In genomic region chr12:11639463-11639862, GRCh38 we compare ENCODE assay signal across 36 cellular contexts.
"Had no signal": no experiment of that assay in that cellular context is flagged by ENCODE, and none has a peak within 500 bp of the region (broad histone marks: within the 10 kb centered on the region; RNA-seq: fewer than 3 reads in every experiment).

No MANE protein-coding gene starts in this region.

- H3K9me3 Mint-ChIP-seq: activated naive CD4-positive, alpha-beta T cell treated with anti-CD3 and anti-CD28 coated beads, Interleukin-2, amount 50 U/mL, for 24 hours; central memory CD8-positive, alpha-beta T cell had no signal

- H3K36me3 Mint-ChIP-seq: activated naive CD4-positive, alpha-beta T cell treated with anti-CD3 and anti-CD28 coated beads, Interleukin-2, amount 10 ng/mL, durations not matched to agents 7 days and 5 days; activated naive CD4-positive, alpha-beta T cell treated with anti-CD3 and anti-CD28 coated beads, Interleukin-2, amount 50 U/mL, for 24 hours; activated naive CD8-positive, alpha-beta T cell; brain had no signal

- ATAC-seq: activated CD4-positive, alpha-beta T cell treated with anti-CD3 and anti-CD28 coated beads for 36 hours; activated CD4-positive, CD25-positive, alpha-beta regulatory T cell treated with anti-CD3 and anti-CD28 coated beads, Interleukin-2, amount 50 U/mL, for 24 hours; activated CD8-positive, alpha-beta memory T cell treated with anti-CD3 and anti-CD28 coated beads, Interleukin-2, amount 10 ng/mL, durations not matched to agents 7 days and 5 days; activated CD8-positive, alpha-beta T cell treated with anti-CD3 and anti-CD28 coated beads, Interleukin-2, amount 10 ng/mL, durations not matched to agents 7 days and 5 days; activated naive CD8-positive, alpha-beta T cell treated with anti-CD3 and anti-CD28 coated beads, Interleukin-2, amount 50 U/mL, for 24 hours; T-cell; T-helper 17 cell had no signal

- H3K9me3 ChIP-seq: ascending aorta had no signal

- H3K27ac ChIP-seq: ascending aorta, cardiac muscle cell, VCaP had no signal

- FAIRE-seq: bronchial epithelial cell, TTC549 had no signal

- H3K4me3 ChIP-seq: ascending aorta, cardiac muscle cell had no signal

- H3K27me3 Mint-ChIP-seq: activated CD4-positive, alpha-beta memory T cell treated with anti-CD3 and anti-CD28 coated beads, Interleukin-2, amount 10 ng/mL, durations not matched to agents 7 days and 5 days; activated CD4-positive, alpha-beta T cell treated with anti-CD3 and anti-CD28 coated beads for 36 hours; activated CD8-positive, alpha-beta memory T cell treated with anti-CD3 and anti-CD28 coated beads, Interleukin-2, amount 10 ng/mL, durations not matched to agents 7 days and 5 days; activated naive CD4-positive, alpha-beta T cell treated with anti-CD3 and anti-CD28 coated beads, Interleukin-2, amount 10 ng/mL, durations not matched to agents 7 days and 5 days; activated naive CD4-positive, alpha-beta T cell treated with anti-CD3 and anti-CD28 coated beads, Interleukin-2, amount 50 U/mL, for 24 hours; activated naive CD8-positive, alpha-beta T cell; activated naive CD8-positive, alpha-beta T cell treated with anti-CD3 and anti-CD28 coated beads, Interleukin-2, amount 10 ng/mL, durations not matched to agents 7 days and 5 days; activated naive CD8-positive, alpha-beta T cell treated with anti-CD3 and anti-CD28 coated beads, Interleukin-2, amount 50 U/mL, for 24 hours; activated T-cell treated with anti-CD3 and anti-CD28 coated beads, Interleukin-2, amount 50 U/mL, for 24 hours; central memory CD8-positive, alpha-beta T cell; T-cell; T-helper 17 cell had no signal

- H3K4me1 Mint-ChIP-seq: activated CD4-positive, alpha-beta memory T cell treated with anti-CD3 and anti-CD28 coated beads, Interleukin-2, amount 10 ng/mL, durations not matched to agents 7 days and 5 days; activated CD4-positive, alpha-beta T cell treated with anti-CD3 and anti-CD28 coated beads, Interleukin-2, amount 10 ng/mL, durations not matched to agents 7 days and 5 days; activated CD8-positive, alpha-beta memory T cell treated with anti-CD3 and anti-CD28 coated beads, Interleukin-2, amount 10 ng/mL, durations not matched to agents 7 days and 5 days; activated naive CD4-positive, alpha-beta T cell treated with anti-CD3 and anti-CD28 coated beads, Interleukin-2, amount 10 ng/mL, durations not matched to agents 7 days and 5 days; activated naive CD8-positive, alpha-beta T cell treated with anti-CD3 and anti-CD28 coated beads, Interleukin-2, amount 10 ng/mL, durations not matched to agents 7 days and 5 days; brain; central memory CD8-positive, alpha-beta T cell; T-cell; T-helper 17 cell had no signal

- DNase-seq: activated CD4-positive, alpha-beta memory T cell treated with anti-CD3 and anti-CD28 coated beads, Interleukin-2, amount 10 ng/mL, durations not matched to agents 7 days and 5 days; activated CD4-positive, alpha-beta T cell treated with anti-CD3 and anti-CD28 coated beads for 1 hour; activated CD4-positive, alpha-beta T cell treated with anti-CD3 and anti-CD28 coated beads for 36 hours; activated CD4-positive, alpha-beta T cell treated with anti-CD3 and anti-CD28 coated beads for 48 hours; activated CD4-positive, alpha-beta T cell treated with anti-CD3 and anti-CD28 coated beads, Interleukin-2, amount 10 ng/mL, durations not matched to agents 7 days and 5 days; activated CD4-positive, alpha-beta T cell treated with anti-CD3 and anti-CD28 coated beads, Interleukin-2, amount 50 U/mL, for 48 hours; activated CD4-positive, CD25-positive, alpha-beta regulatory T cell; activated CD8-positive, alpha-beta memory T cell treated with anti-CD3 and anti-CD28 coated beads for 24 hours; activated CD8-positive, alpha-beta memory T cell treated with anti-CD3 and anti-CD28 coated beads, Interleukin-2, amount 10 ng/mL, durations not matched to agents 7 days and 5 days; activated CD8-positive, alpha-beta memory T cell treated with anti-CD3 and anti-CD28 coated beads, Interleukin-2, amount 50 U/mL, for 48 hours; activated CD8-positive, alpha-beta T cell treated with anti-CD3 and anti-CD28 coated beads, Interleukin-2, amount 10 ng/mL, durations not matched to agents 7 days and 5 days; activated effector memory CD4-positive, alpha-beta T cell treated with Interleukin-2 at 50 U/mL for 16 hours; activated gamma-delta T cell; activated naive CD4-positive, alpha-beta T cell treated with anti-CD3 and anti-CD28 coated beads, Interleukin-2, amount 10 ng/mL, durations not matched to agents 7 days and 5 days; activated naive CD4-positive, alpha-beta T cell treated with Interleukin-2 at 50 U/mL for 16 hours; activated naive CD8-positive, alpha-beta T cell treated with anti-CD3 and anti-CD28 coated beads, Interleukin-2, amount 10 ng/mL, durations not matched to agents 7 days and 5 days; activated naive CD8-positive, alpha-beta T cell treated with anti-CD3 and anti-CD28 coated beads, Interleukin-2, amount 50 U/mL, for 24 hours; activated T-cell treated with anti-CD3 and anti-CD28 coated beads, Interleukin-2, amount 50 U/mL, for 24 hours; activated T-cell treated with anti-CD3 and anti-CD28 coated beads, Interleukin-2, amount 50 U/mL, for 48 hours; amygdala; anterior cingulate cortex; caudate nucleus; cerebellar nuclear complex; T-cell; T-helper 17 cell had no signal

- H3K4me3 Mint-ChIP-seq: activated CD4-positive, alpha-beta memory T cell treated with anti-CD3 and anti-CD28 coated beads, Interleukin-2, amount 10 ng/mL, durations not matched to agents 7 days and 5 days; activated CD4-positive, alpha-beta T cell treated with anti-CD3 and anti-CD28 coated beads for 36 hours; activated CD4-positive, alpha-beta T cell treated with anti-CD3 and anti-CD28 coated beads, Interleukin-2, amount 10 ng/mL, durations not matched to agents 7 days and 5 days; activated CD8-positive, alpha-beta memory T cell treated with anti-CD3 and anti-CD28 coated beads, Interleukin-2, amount 10 ng/mL, durations not matched to agents 7 days and 5 days; activated CD8-positive, alpha-beta T cell treated with anti-CD3 and anti-CD28 coated beads, Interleukin-2, amount 10 ng/mL, durations not matched to agents 7 days and 5 days; activated naive CD4-positive, alpha-beta T cell treated with anti-CD3 and anti-CD28 coated beads, Interleukin-2, amount 10 ng/mL, durations not matched to agents 7 days and 5 days; activated naive CD4-positive, alpha-beta T cell treated with anti-CD3 and anti-CD28 coated beads, Interleukin-2, amount 50 U/mL, for 24 hours; activated naive CD8-positive, alpha-beta T cell; activated naive CD8-positive, alpha-beta T cell treated with anti-CD3 and anti-CD28 coated beads, Interleukin-2, amount 10 ng/mL, durations not matched to agents 7 days and 5 days; activated naive CD8-positive, alpha-beta T cell treated with anti-CD3 and anti-CD28 coated beads, Interleukin-2, amount 50 U/mL, for 24 hours; activated T-cell treated with anti-CD3 and anti-CD28 coated beads, Interleukin-2, amount 50 U/mL, for 24 hours; brain; central memory CD8-positive, alpha-beta T cell; T-cell; T-helper 17 cell had no signal

- H3K36me3 ChIP-seq: ascending aorta, cardiac muscle cell had no signal

- H3K27me3 ChIP-seq: ascending aorta, cardiac muscle cell had no signal

- H3K4me1 ChIP-seq: ascending aorta had no signal

- H3K27ac Mint-ChIP-seq: activated CD4-positive, alpha-beta memory T cell treated with anti-CD3 and anti-CD28 coated beads, Interleukin-2, amount 10 ng/mL, durations not matched to agents 7 days and 5 days; activated CD4-positive, alpha-beta T cell treated with anti-CD3 and anti-CD28 coated beads for 36 hours; activated CD4-positive, alpha-beta T cell treated with anti-CD3 and anti-CD28 coated beads, Interleukin-2, amount 10 ng/mL, durations not matched to agents 7 days and 5 days; activated CD8-positive, alpha-beta memory T cell treated with anti-CD3 and anti-CD28 coated beads, Interleukin-2, amount 10 ng/mL, durations not matched to agents 7 days and 5 days; activated CD8-positive, alpha-beta T cell treated with anti-CD3 and anti-CD28 coated beads, Interleukin-2, amount 10 ng/mL, durations not matched to agents 7 days and 5 days; activated naive CD4-positive, alpha-beta T cell treated with anti-CD3 and anti-CD28 coated beads, Interleukin-2, amount 10 ng/mL, durations not matched to agents 7 days and 5 days; activated naive CD4-positive, alpha-beta T cell treated with anti-CD3 and anti-CD28 coated beads, Interleukin-2, amount 50 U/mL, for 24 hours; activated naive CD8-positive, alpha-beta T cell; activated naive CD8-positive, alpha-beta T cell treated with anti-CD3 and anti-CD28 coated beads, Interleukin-2, amount 10 ng/mL, durations not matched to agents 7 days and 5 days; activated naive CD8-positive, alpha-beta T cell treated with anti-CD3 and anti-CD28 coated beads, Interleukin-2, amount 50 U/mL, for 24 hours; activated T-cell treated with anti-CD3 and anti-CD28 coated beads, Interleukin-2, amount 50 U/mL, for 24 hours; activated T-helper 2 cell treated with anti-CD3 and anti-CD28 coated beads, Interferon-gamma antibody, Interleukin-2, Interleukin-4, amounts not matched to agents 10 μg/mL and 5 μg/mL and 100 μg/mL, durations not matched to agents 14 hours and 24 hours and 36 hours; brain; T-cell; T-helper 17 cell had no signal
